Comparison of ENCODE assay signal across 14 cellular contexts in genomic region chr20:58660855-58661254, GRCh38. TPM values are rescaled to one million over a fixed set of nuclear protein-coding genes. Genes with fewer than 3 reads are reported as not detected.
A peak's percentile ranks its signal among the peaks of the same experiment; 100 is the strongest.
DNase-seq lines count a peak whose midpoint lies in the region; ATAC-seq and TF ChIP-seq lines count a peak whose summit lies in the region.
"Had no signal": no experiment of that assay in that cellular context is flagged by ENCODE, and none has a peak within 500 bp of the region (broad histone marks: within the 10 kb centered on the region; RNA-seq: fewer than 3 reads in every experiment).

No MANE protein-coding gene starts in this region.

- peaks cover 4% of the 10 kb centered on the region for H3K36me3 ChIP-seq in CD4-positive, alpha-beta memory T cell (ENCODE audit: insufficient read depth, low read length)
- H3K36me3 ChIP-seq in Loucy (ENCODE audit: insufficient read depth, low read length) = peaks cover 4% of the 10 kb centered on the region; the same call in 1 of the 2 replicates
- peaks cover 0 to 40% of the 10 kb centered on the region in 2 donors for H3K36me3 ChIP-seq in gastroesophageal sphincter

- H3K27me3 Mint-ChIP-seq in CD4-positive, alpha-beta memory T cell = no peaks in the 10 kb centered on the region
- H3K27me3 Mint-ChIP-seq in activated naive CD4-positive, alpha-beta T cell treated with anti-CD3 and anti-CD28 coated beads, Interleukin-2, amount 10 ng/mL, durations not matched to agents 7 days and 5 days = no peaks in the 10 kb centered on the region
- H3K27me3 Mint-ChIP-seq in natural killer cell treated with Interleukin-12 subunit alpha and Interleukin-12 subunit beta and Interleukin-15 and Interleukin-18, amount 100 ng/mL, for 72 hours = no peaks in the 10 kb centered on the region

- no peak for TF ChIP-seq CTCF in Loucy (conservative IDR thresholded peaks at IDR 0.05; ENCODE audit: low read length)
- no peak for TF ChIP-seq CTCF in omental fat pad (IDR thresholded peaks at IDR 0.05)
- TF ChIP-seq CTCF in gastroesophageal sphincter (IDR thresholded peaks at IDR 0.05) = no peak

- ATAC-seq in natural killer cell treated with Interleukin-12 subunit alpha and Interleukin-12 subunit beta and Interleukin-15 and Interleukin-18, amount 100 ng/mL, for 72 hours = no peak
- ATAC-seq in omental fat pad (ENCODE audit: low FRiP score) (no peak), gastroesophageal sphincter (no peak)

- H3K4me2 ChIP-seq in Loucy (ENCODE audit: low read depth, low read length, poor library complexity, severe bottlenecking) = peak overlapping the region; percentile 95

- H2AFZ ChIP-seq in Loucy (ENCODE audit: low read length) = no peak overlapping the region

- H3K9me2 ChIP-seq in Loucy (replicated peaks; ENCODE audit: low read depth, low read length) = no peaks in the 10 kb centered on the region

- no peaks in the 10 kb centered on the region for H3K27me3 ChIP-seq in CD4-positive, alpha-beta memory T cell (ENCODE audit: insufficient read depth, low read length)
- H3K27me3 ChIP-seq in Loucy (ENCODE audit: insufficient read depth, low read length, poor library complexity, severe bottlenecking) = no peaks in the 10 kb centered on the region
- no peaks in the 10 kb centered on the region for H3K27me3 ChIP-seq in gastroesophageal sphincter
- H3K27me3 ChIP-seq: adrenal gland, tibial nerve had no signal

- H3K4me1 Mint-ChIP-seq in CD4-positive, alpha-beta memory T cell = peaks cover 58 to 90% (median 74%) of the 10 kb centered on the region in 4 donors
- H3K4me1 Mint-ChIP-seq in activated naive CD4-positive, alpha-beta T cell treated with anti-CD3 and anti-CD28 coated beads, Interleukin-2, amount 10 ng/mL, durations not matched to agents 7 days and 5 days = peaks cover 91% of the 10 kb centered on the region
- peaks cover 44 to 59% of the 10 kb centered on the region in 2 donors for H3K4me1 Mint-ChIP-seq in natural killer cell treated with Interleukin-12 subunit alpha and Interleukin-12 subunit beta and Interleukin-15 and Interleukin-18, amount 100 ng/mL, for 72 hours (ENCODE audit: low read depth in 2 of 2)

- CTCF ChIA-PET in CD4-positive, alpha-beta memory T cell (lab: Charles Lee; ENCODE audit: partially characterized antibody) = interaction anchor here (0.7 to 1.5 kb wide), 2 partner anchors 9 to 966 kb away, joined by 3 to 12 read pairs; partner anchors contain the start of gene STX16
- CTCF ChIA-PET in activated naive CD4-positive, alpha-beta T cell treated with anti-CD3 and anti-CD28 coated beads, Interleukin-2, amount 10 ng/mL, durations not matched to agents 7 days and 5 days (lab: Charles Lee) = interaction anchor here (0.6 to 3.3 kb wide), 2 partner anchors 10 to 551 kb away, joined by 4 to 22 read pairs; partner anchors contain the start of gene STX16

- TF ChIP-seq EP300 in gastroesophageal sphincter (IDR thresholded peaks at IDR 0.05) = no peak

- peaks cover 6 to 46% of the 10 kb centered on the region in 2 donors for H3K36me3 Mint-ChIP-seq in CD4-positive, alpha-beta memory T cell
- H3K36me3 Mint-ChIP-seq in activated naive CD4-positive, alpha-beta T cell treated with anti-CD3 and anti-CD28 coated beads, Interleukin-2, amount 10 ng/mL, durations not matched to agents 7 days and 5 days = peaks cover 62% of the 10 kb centered on the region
- H3K36me3 Mint-ChIP-seq in natural killer cell treated with Interleukin-12 subunit alpha and Interleukin-12 subunit beta and Interleukin-15 and Interleukin-18, amount 100 ng/mL, for 72 hours = no peaks in the 10 kb centered on the region

- no peaks in the 10 kb centered on the region; the same call in 1 of the 2 replicates for H3F3A ChIP-seq in Loucy (ENCODE audit: low read depth)

- no peak for DNase-seq in CD4-positive, alpha-beta memory T cell
- no peak for DNase-seq in activated naive CD4-positive, alpha-beta T cell treated with anti-CD3 and anti-CD28 coated beads, Interleukin-2, amount 10 ng/mL, durations not matched to agents 7 days and 5 days
- DNase-seq in natural killer cell treated with Interleukin-12 subunit alpha and Interleukin-12 subunit beta and Interleukin-15 and Interleukin-18, amount 100 ng/mL, for 72 hours (ENCODE audit: low spot score) = no peak
- DNase-seq in kidney tubule cell (ENCODE audit: low spot score) (no peak), omental fat pad (ENCODE audit: low spot score) (no peak)
- DNase-seq in stimulated activated CD4-positive, alpha-beta T cell treated with anti-CD3 and anti-CD28 coated beads, Interleukin-12 subunit alpha, Interleukin-12 subunit beta, amount 100 ng/mL, for 4 hours = no peak
- DNase-seq: adrenal gland, left ventricle myocardium superior, NCI-H1436 treated with DMSO at 0.1 percent for 48 hours, NCI-H446, SJCRH30 had no signal

- no peaks in the 10 kb centered on the region for H3K9me3 Mint-ChIP-seq in CD4-positive, alpha-beta memory T cell
- no peaks in the 10 kb centered on the region for H3K9me3 Mint-ChIP-seq in activated naive CD4-positive, alpha-beta T cell treated with anti-CD3 and anti-CD28 coated beads, Interleukin-2, amount 10 ng/mL, durations not matched to agents 7 days and 5 days
- H3K9me3 Mint-ChIP-seq in natural killer cell treated with Interleukin-12 subunit alpha and Interleukin-12 subunit beta and Interleukin-15 and Interleukin-18, amount 100 ng/mL, for 72 hours = no peaks in the 10 kb centered on the region

- H4K20me1 ChIP-seq in Loucy (ENCODE audit: insufficient read depth, low read length, poor library complexity, severe bottlenecking) = peaks cover 81% of the 10 kb centered on the region

- H3K9ac ChIP-seq in Loucy (ENCODE audit: low read depth, low read length, poor library complexity, severe bottlenecking) = no peak overlapping the region

- intact Hi-C loops in CD4-positive, alpha-beta memory T cell (cut with micrococcal nuclease) = loop anchor here (1.0 kb wide), 1 partner anchor 9 kb away; no protein-coding TSS in a partner anchor

- peak overlapping the region; percentile 80 for H3K27ac ChIP-seq in CD4-positive, alpha-beta memory T cell (ENCODE audit: low read depth, low read length)
- H3K27ac ChIP-seq in gastroesophageal sphincter = peak overlapping the region in 2 of 4 donors; percentile 45 to 58
- H3K27ac ChIP-seq: SJCRH30, tibial nerve had no signal

- H3K27ac Mint-ChIP-seq in CD4-positive, alpha-beta memory T cell = peak overlapping the region; percentile 96 to 100 (median 99)
- peak overlapping the region; percentile 96 for H3K27ac Mint-ChIP-seq in activated naive CD4-positive, alpha-beta T cell treated with anti-CD3 and anti-CD28 coated beads, Interleukin-2, amount 10 ng/mL, durations not matched to agents 7 days and 5 days
- peak overlapping the region; percentile 80 to 92 for H3K27ac Mint-ChIP-seq in natural killer cell treated with Interleukin-12 subunit alpha and Interleukin-12 subunit beta and Interleukin-15 and Interleukin-18, amount 100 ng/mL, for 72 hours

- peaks cover 95% of the 10 kb centered on the region for H3K79me2 ChIP-seq in Loucy (ENCODE audit: insufficient read depth, low read length)

- TF ChIP-seq POLR2A in gastroesophageal sphincter (IDR thresholded peaks at IDR 0.05) = no peak

- 66 to 68% methylated on average over 4 of the region's 5 CpGs for WGBS in gastroesophageal sphincter (ENCODE audit: low coverage in 1 of 2), 2 donors

- POLR2A ChIA-PET in CD4-positive, alpha-beta memory T cell (lab: Charles Lee; ENCODE audit: partially characterized antibody) = interaction anchor here (0.6 to 4.0 kb wide), 7 partner anchors 10 to 512 kb away, joined by 3 to 112 read pairs (median 3); partner anchors contain the start of genes ATP5F1E, NPEPL1 and STX16

- H3K4me3 Mint-ChIP-seq in CD4-positive, alpha-beta memory T cell = peak overlapping the region; percentile 80 to 95 (median 85)
- H3K4me3 Mint-ChIP-seq in activated naive CD4-positive, alpha-beta T cell treated with anti-CD3 and anti-CD28 coated beads, Interleukin-2, amount 10 ng/mL, durations not matched to agents 7 days and 5 days = peak overlapping the region; percentile 70
- H3K4me3 Mint-ChIP-seq in natural killer cell treated with Interleukin-12 subunit alpha and Interleukin-12 subunit beta and Interleukin-15 and Interleukin-18, amount 100 ng/mL, for 72 hours = no peak overlapping the region

- H3K4me3 ChIP-seq in CD4-positive, alpha-beta memory T cell (ENCODE audit: low read length in 2 of 2) = peak overlapping the region in 1 of 2 donors; percentile 15
- H3K4me3 ChIP-seq in Loucy (ENCODE audit: low read length, poor library complexity, severe bottlenecking) (peak overlapping the region; percentile 48), gastroesophageal sphincter (no peak overlapping the region)
- H3K4me3 ChIP-seq: adrenal gland, SJCRH30, tibial nerve had no signal

- peaks cover 93% of the 10 kb centered on the region for H3K4me1 ChIP-seq in CD4-positive, alpha-beta memory T cell (ENCODE audit: insufficient read depth, low read length)
- peaks cover 53% of the 10 kb centered on the region for H3K4me1 ChIP-seq in Loucy (ENCODE audit: insufficient read depth, low read length, poor library complexity, severe bottlenecking)
- H3K4me1 ChIP-seq in gastroesophageal sphincter = peaks cover 5 to 61% (median 12%) of the 10 kb centered on the region in 3 donors

- H3K9me3 ChIP-seq in CD4-positive, alpha-beta memory T cell (ENCODE audit: control insufficient read depth in 1 of 2, low read length in 2 of 2) = no peaks in the 10 kb centered on the region
- H3K9me3 ChIP-seq in Loucy (ENCODE audit: insufficient read depth, low read depth, low read length) = no peaks in the 10 kb centered on the region
- H3K9me3 ChIP-seq in gastroesophageal sphincter = no peaks in the 10 kb centered on the region
- H3K9me3 ChIP-seq: adrenal gland, SJCRH30, tibial nerve had no signal

RNA-seq across cellular contexts. Expression of gene STX16, which starts 9.8 kb away (rescaled TPM):
- 100 to 1,000 TPM; 158 to 167 TPM for total RNA-seq in CD4-positive, alpha-beta memory T cell
- polyA plus RNA-seq in CD4-positive, alpha-beta memory T cell = 10 to 100 TPM; 16.5 to 24.5 TPM
- total RNA-seq in natural killer cell treated with Interleukin-12 subunit alpha and Interleukin-12 subunit beta and Interleukin-15 and Interleukin-18, amount 100 ng/mL, for 72 hours = 10 to 100 TPM; 92.4 to 92.8 TPM
- 10 to 100 TPM; 38.5 to 87.2 (median 49.1) TPM for total RNA-seq in omental fat pad
- total RNA-seq in gastroesophageal sphincter = 10 to 100 TPM; 26.1 to 90.4 (median 47.8) TPM

RNA-seq across cellular contexts. Expression of gene NPEPL1, which starts 31.7 kb away (rescaled TPM):
- total RNA-seq in CD4-positive, alpha-beta memory T cell = 10 to 100 TPM; 44.2 to 44.8 TPM
- polyA plus RNA-seq in CD4-positive, alpha-beta memory T cell = 10 to 100 TPM in 1 of 2 donors, 1 to 10 TPM in 1; 8.9 to 11.9 TPM
- 10 to 100 TPM; 23.6 to 30.4 TPM for total RNA-seq in natural killer cell treated with Interleukin-12 subunit alpha and Interleukin-12 subunit beta and Interleukin-15 and Interleukin-18, amount 100 ng/mL, for 72 hours
- total RNA-seq in omental fat pad (10 to 100 TPM; 24.9 to 49.8 (median 27.9) TPM), gastroesophageal sphincter (10 to 100 TPM; 24.3 to 57.3 (median 36.9) TPM)
